37 cellular contexts compared by ENCODE assay signal in genomic region chr17:41463746-41464145, GRCh38. TPM values are rescaled to one million over a fixed set of nuclear protein-coding genes. Genes with fewer than 3 reads are reported as not detected.
"Had no signal": no experiment of that assay in that cellular context is flagged by ENCODE, and none has a peak within 500 bp of the region (broad histone marks: within the 10 kb centered on the region; RNA-seq: fewer than 3 reads in every experiment).

No MANE protein-coding gene starts in this region.

- DNase-seq: activated CD4-positive, alpha-beta memory T cell treated with anti-CD3 and anti-CD28 coated beads for 36 hours; activated CD4-positive, alpha-beta T cell treated with anti-CD3 and anti-CD28 coated beads for 36 hours; activated CD4-positive, alpha-beta T cell treated with anti-CD3 and anti-CD28 coated beads, Interleukin-2, amount 10 ng/mL, durations not matched to agents 24 days and 14 days; activated CD4-positive, CD25-positive, alpha-beta regulatory T cell; activated CD4-positive, CD25-positive, alpha-beta regulatory T cell treated with anti-CD3 and anti-CD28 coated beads, Interleukin-2, amount 50 U/mL, for 72 hours; activated CD8-positive, alpha-beta memory T cell treated with anti-CD3 and anti-CD28 coated beads, Interleukin-2, amount 10 ng/mL, durations not matched to agents 7 days and 5 days; activated CD8-positive, alpha-beta memory T cell treated with anti-CD3 and anti-CD28 coated beads, Interleukin-2, amount 50 U/mL, for 4 hours; activated CD8-positive, alpha-beta T cell treated with anti-CD3 and anti-CD28 coated beads, Interleukin-2, amount 10 ng/mL, durations not matched to agents 7 days and 5 days; activated gamma-delta T cell; activated naive CD4-positive, alpha-beta T cell; activated naive CD4-positive, alpha-beta T cell treated with anti-CD3 and anti-CD28 coated beads, Interleukin-2, amount 50 U/mL, for 16 hours; activated T-cell treated with anti-CD3 and anti-CD28 coated beads, Interleukin-2, amount 50 U/mL, for 1 hour; activated T-cell treated with anti-CD3 and anti-CD28 coated beads, Interleukin-2, amount 50 U/mL, for 48 hours; amniotic stem cell; brain microvascular endothelial cell; cortex of kidney; dermis blood vessel endothelial cell; effector CD4-positive, alpha-beta T cell; esophagus squamous epithelium; foreskin melanocyte; heart right ventricle; T-helper 2 cell had no signal

- H3K27ac ChIP-seq: brain microvascular endothelial cell, epithelial cell of prostate, heart right ventricle had no signal

- H3K9me3 ChIP-seq: esophagus squamous epithelium had no signal

- FAIRE-seq: astrocyte, endometrium, endothelial cell of umbilical vein had no signal

- ATAC-seq: activated CD4-positive, alpha-beta T cell treated with anti-CD3 and anti-CD28 coated beads for 36 hours; activated CD8-positive, alpha-beta memory T cell treated with anti-CD3 and anti-CD28 coated beads, Interleukin-2, amount 10 ng/mL, durations not matched to agents 7 days and 5 days; activated CD8-positive, alpha-beta T cell treated with anti-CD3 and anti-CD28 coated beads, Interleukin-2, amount 10 ng/mL, durations not matched to agents 7 days and 5 days; gastroesophageal sphincter had no signal

- H3K27me3 ChIP-seq: brain microvascular endothelial cell, esophagus squamous epithelium, gastroesophageal sphincter had no signal

- H3K4me3 ChIP-seq: esophagus squamous epithelium, gastroesophageal sphincter, heart right ventricle had no signal

- H3K36me3 ChIP-seq: brain microvascular endothelial cell, esophagus squamous epithelium, gastroesophageal sphincter, heart right ventricle had no signal

RNA-seq across cellular contexts. Expression of gene KRT32, which starts 3.4 kb away (rescaled TPM):
- total RNA-seq: activated CD4-positive, alpha-beta memory T cell treated with anti-CD3 and anti-CD28 coated beads for 36 hours; activated CD4-positive, alpha-beta T cell treated with anti-CD3 and anti-CD28 coated beads for 36 hours; activated CD4-positive, alpha-beta T cell treated with anti-CD3 and anti-CD28 coated beads, Interleukin-2, amount 10 ng/mL, durations not matched to agents 24 days and 14 days; activated CD8-positive, alpha-beta memory T cell treated with anti-CD3 and anti-CD28 coated beads for 36 hours; activated CD8-positive, alpha-beta memory T cell treated with anti-CD3 and anti-CD28 coated beads, Interleukin-2, amount 10 ng/mL, durations not matched to agents 7 days and 5 days; activated CD8-positive, alpha-beta T cell treated with anti-CD3 and anti-CD28 coated beads, Interleukin-2, amount 10 ng/mL, durations not matched to agents 7 days and 5 days; astrocyte; bronchial epithelial cell; cerebellum; dermis blood vessel endothelial cell; endothelial cell of umbilical vein; fibroblast of villous mesenchyme; glomerular endothelial cell; T-helper 1 cell treated with Interleukin-12 subunit alpha and Interleukin-12 subunit beta and Interleukin-4 antibody, amounts not matched to agents 30 ng/mL and 1 ng/mL, for 36 hours had no signal
- polyA plus RNA-seq: endothelial cell of umbilical vein had no signal

RNA-seq across cellular contexts. Expression of gene KRT35, which starts 17.2 kb away (rescaled TPM):
- total RNA-seq: activated CD4-positive, alpha-beta memory T cell treated with anti-CD3 and anti-CD28 coated beads for 36 hours; activated CD4-positive, alpha-beta T cell treated with anti-CD3 and anti-CD28 coated beads for 36 hours; activated CD4-positive, alpha-beta T cell treated with anti-CD3 and anti-CD28 coated beads, Interleukin-2, amount 10 ng/mL, durations not matched to agents 24 days and 14 days; activated CD8-positive, alpha-beta memory T cell treated with anti-CD3 and anti-CD28 coated beads for 36 hours; activated CD8-positive, alpha-beta memory T cell treated with anti-CD3 and anti-CD28 coated beads, Interleukin-2, amount 10 ng/mL, durations not matched to agents 7 days and 5 days; activated CD8-positive, alpha-beta T cell treated with anti-CD3 and anti-CD28 coated beads, Interleukin-2, amount 10 ng/mL, durations not matched to agents 7 days and 5 days; astrocyte; bronchial epithelial cell; cardiac septum; cerebellum; dermis blood vessel endothelial cell; endothelial cell of umbilical vein; esophagus squamous epithelium; fibroblast of lung; fibroblast of villous mesenchyme; gastroesophageal sphincter; glomerular endothelial cell; heart right ventricle; T-helper 1 cell treated with Interleukin-12 subunit alpha and Interleukin-12 subunit beta and Interleukin-4 antibody, amounts not matched to agents 30 ng/mL and 1 ng/mL, for 36 hours had no signal
- polyA plus RNA-seq: adipose tissue, endothelial cell of umbilical vein, esophagus, fibroblast of lung, heart right ventricle had no signal

RNA-seq across cellular contexts. Expression of gene KRT38, which starts 23.0 kb away (rescaled TPM):
- total RNA-seq: activated CD4-positive, alpha-beta memory T cell treated with anti-CD3 and anti-CD28 coated beads for 36 hours; activated CD4-positive, alpha-beta T cell treated with anti-CD3 and anti-CD28 coated beads for 36 hours; activated CD4-positive, alpha-beta T cell treated with anti-CD3 and anti-CD28 coated beads, Interleukin-2, amount 10 ng/mL, durations not matched to agents 24 days and 14 days; activated CD8-positive, alpha-beta memory T cell treated with anti-CD3 and anti-CD28 coated beads for 36 hours; activated CD8-positive, alpha-beta memory T cell treated with anti-CD3 and anti-CD28 coated beads, Interleukin-2, amount 10 ng/mL, durations not matched to agents 7 days and 5 days; activated CD8-positive, alpha-beta T cell treated with anti-CD3 and anti-CD28 coated beads, Interleukin-2, amount 10 ng/mL, durations not matched to agents 7 days and 5 days; astrocyte; bronchial epithelial cell; cardiac septum; cerebellum; dermis blood vessel endothelial cell; endothelial cell of umbilical vein; gastroesophageal sphincter; glomerular endothelial cell; heart right ventricle; T-helper 1 cell treated with Interleukin-12 subunit alpha and Interleukin-12 subunit beta and Interleukin-4 antibody, amounts not matched to agents 30 ng/mL and 1 ng/mL, for 36 hours had no signal
- polyA plus RNA-seq: adipose tissue, endothelial cell of umbilical vein, heart right ventricle had no signal

RNA-seq across cellular contexts. Expression of gene KRT36, which starts 26.0 kb away (rescaled TPM):
- total RNA-seq: activated CD4-positive, alpha-beta memory T cell treated with anti-CD3 and anti-CD28 coated beads for 36 hours; activated CD4-positive, alpha-beta T cell treated with anti-CD3 and anti-CD28 coated beads for 36 hours; activated CD4-positive, alpha-beta T cell treated with anti-CD3 and anti-CD28 coated beads, Interleukin-2, amount 10 ng/mL, durations not matched to agents 24 days and 14 days; activated CD8-positive, alpha-beta memory T cell treated with anti-CD3 and anti-CD28 coated beads for 36 hours; activated CD8-positive, alpha-beta memory T cell treated with anti-CD3 and anti-CD28 coated beads, Interleukin-2, amount 10 ng/mL, durations not matched to agents 7 days and 5 days; activated CD8-positive, alpha-beta T cell treated with anti-CD3 and anti-CD28 coated beads, Interleukin-2, amount 10 ng/mL, durations not matched to agents 7 days and 5 days; astrocyte; cardiac septum; cerebellum; endothelial cell of umbilical vein; fibroblast of lung; gastroesophageal sphincter; glomerular endothelial cell; heart right ventricle; T-helper 1 cell treated with Interleukin-12 subunit alpha and Interleukin-12 subunit beta and Interleukin-4 antibody, amounts not matched to agents 30 ng/mL and 1 ng/mL, for 36 hours had no signal
- polyA plus RNA-seq: adipose tissue, heart right ventricle had no signal

RNA-seq across cellular contexts. Expression of gene KRT37, which starts 39.4 kb away (rescaled TPM):
- total RNA-seq: activated CD4-positive, alpha-beta memory T cell treated with anti-CD3 and anti-CD28 coated beads for 36 hours; activated CD4-positive, alpha-beta T cell treated with anti-CD3 and anti-CD28 coated beads for 36 hours; activated CD4-positive, alpha-beta T cell treated with anti-CD3 and anti-CD28 coated beads, Interleukin-2, amount 10 ng/mL, durations not matched to agents 24 days and 14 days; activated CD8-positive, alpha-beta memory T cell treated with anti-CD3 and anti-CD28 coated beads for 36 hours; activated CD8-positive, alpha-beta memory T cell treated with anti-CD3 and anti-CD28 coated beads, Interleukin-2, amount 10 ng/mL, durations not matched to agents 7 days and 5 days; activated CD8-positive, alpha-beta T cell treated with anti-CD3 and anti-CD28 coated beads, Interleukin-2, amount 10 ng/mL, durations not matched to agents 7 days and 5 days; astrocyte; bronchial epithelial cell; cardiac septum; cerebellum; dermis blood vessel endothelial cell; endothelial cell of umbilical vein; esophagus squamous epithelium; fibroblast of lung; fibroblast of villous mesenchyme; gastroesophageal sphincter; glomerular endothelial cell; heart right ventricle; T-helper 1 cell treated with Interleukin-12 subunit alpha and Interleukin-12 subunit beta and Interleukin-4 antibody, amounts not matched to agents 30 ng/mL and 1 ng/mL, for 36 hours had no signal
- polyA plus RNA-seq: adipose tissue, endothelial cell of umbilical vein, esophagus, fibroblast of lung, heart right ventricle had no signal
